1 cellular context compared by ENCODE assay signal in genomic region chr1:18182518-18183160, GRCh38.
A peak's percentile ranks its signal among the peaks of the same experiment; 100 is the strongest.
TF ChIP-seq lines count a peak whose summit lies in the region.

No MANE protein-coding gene starts in this region.

TF ChIP-seq in HEK293, 187 proteins besides CTCF, POLR2A, EP300 and RAD21 (continued from another document):
- TF ChIP-seq ZNF704 (tag by site-specific recombination; IDR thresholded peaks at IDR 0.05) = no peak
- peak; percentile 13; the same call in 1 of the 2 replicates for TF ChIP-seq GLIS2 (tag by site-specific recombination; IDR thresholded peaks at IDR 0.05)
- TF ChIP-seq ZNF324 (tag by site-specific recombination; IDR thresholded peaks at IDR 0.05) = no peak
- TF ChIP-seq OVOL3 (tag by site-specific recombination; IDR thresholded peaks at IDR 0.05) = no peak
- TF ChIP-seq ZNF155 (tag by site-specific recombination; IDR thresholded peaks at IDR 0.05) = no peak
- peak; percentile 98 for TF ChIP-seq ZNF24 (tag by site-specific recombination; IDR thresholded peaks at IDR 0.05)
- TF ChIP-seq ZBTB20 (tag by site-specific recombination; IDR thresholded peaks at IDR 0.05) = no peak
- peak; percentile 74 for TF ChIP-seq ZEB2 (tag by site-specific recombination; IDR thresholded peaks at IDR 0.05)
- peak; percentile 72 for TF ChIP-seq ZNF366 (tag by site-specific recombination; conservative IDR thresholded peaks at IDR 0.05)
- TF ChIP-seq ZFP3 (tag by site-specific recombination; IDR thresholded peaks at IDR 0.05; ENCODE audit: low read depth) = no peak
- TF ChIP-seq ZNF629 (tag by site-specific recombination; IDR thresholded peaks at IDR 0.05) = peak; percentile 84
- no peak for TF ChIP-seq KLF10 (tag by site-specific recombination; IDR thresholded peaks at IDR 0.05)
- TF ChIP-seq KLF17 (tag by site-specific recombination; IDR thresholded peaks at IDR 0.05) = 0 out of 2 replicates have a peak, but pooled peaks have one; percentile 30
- TF ChIP-seq, protein P1, sequence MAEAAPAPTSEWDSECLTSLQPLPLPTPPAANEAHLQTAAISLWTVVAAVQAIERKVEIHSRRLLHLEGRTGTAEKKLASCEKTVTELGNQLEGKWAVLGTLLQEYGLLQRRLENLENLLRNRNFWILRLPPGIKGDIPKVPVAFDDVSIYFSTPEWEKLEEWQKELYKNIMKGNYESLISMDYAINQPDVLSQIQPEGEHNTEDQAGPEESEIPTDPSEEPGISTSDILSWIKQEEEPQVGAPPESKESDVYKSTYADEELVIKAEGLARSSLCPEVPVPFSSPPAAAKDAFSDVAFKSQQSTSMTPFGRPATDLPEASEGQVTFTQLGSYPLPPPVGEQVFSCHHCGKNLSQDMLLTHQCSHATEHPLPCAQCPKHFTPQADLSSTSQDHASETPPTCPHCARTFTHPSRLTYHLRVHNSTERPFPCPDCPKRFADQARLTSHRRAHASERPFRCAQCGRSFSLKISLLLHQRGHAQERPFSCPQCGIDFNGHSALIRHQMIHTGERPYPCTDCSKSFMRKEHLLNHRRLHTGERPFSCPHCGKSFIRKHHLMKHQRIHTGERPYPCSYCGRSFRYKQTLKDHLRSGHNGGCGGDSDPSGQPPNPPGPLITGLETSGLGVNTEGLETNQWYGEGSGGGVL (tag by site-specific recombination; IDR thresholded peaks at IDR 0.05) = peak; percentile 18; the same call in 1 of the 2 replicates
- peak; percentile 63 for TF ChIP-seq ZNF692 (tag by site-specific recombination; IDR thresholded peaks at IDR 0.05)
- no peak for TF ChIP-seq ZNF571 (tag by site-specific recombination; IDR thresholded peaks at IDR 0.05)
- TF ChIP-seq ZNF76 (tag by site-specific recombination; IDR thresholded peaks at IDR 0.05; ENCODE audit: borderline replicate concordance, low read depth) = no peak
- 0 out of 2 replicates have a peak, but pooled peaks have one; percentile 39 for TF ChIP-seq OSR2 (tag by site-specific recombination; IDR thresholded peaks at IDR 0.05)
- TF ChIP-seq ZNF184 (tag by site-specific recombination; IDR thresholded peaks at IDR 0.05) = 0 out of 2 replicates have a peak, but pooled peaks have one; percentile 30
- peak; percentile 21; the same call in 1 of the 2 replicates for TF ChIP-seq INSM2 (tag by site-specific recombination; IDR thresholded peaks at IDR 0.05)
- TF ChIP-seq, protein P2, sequence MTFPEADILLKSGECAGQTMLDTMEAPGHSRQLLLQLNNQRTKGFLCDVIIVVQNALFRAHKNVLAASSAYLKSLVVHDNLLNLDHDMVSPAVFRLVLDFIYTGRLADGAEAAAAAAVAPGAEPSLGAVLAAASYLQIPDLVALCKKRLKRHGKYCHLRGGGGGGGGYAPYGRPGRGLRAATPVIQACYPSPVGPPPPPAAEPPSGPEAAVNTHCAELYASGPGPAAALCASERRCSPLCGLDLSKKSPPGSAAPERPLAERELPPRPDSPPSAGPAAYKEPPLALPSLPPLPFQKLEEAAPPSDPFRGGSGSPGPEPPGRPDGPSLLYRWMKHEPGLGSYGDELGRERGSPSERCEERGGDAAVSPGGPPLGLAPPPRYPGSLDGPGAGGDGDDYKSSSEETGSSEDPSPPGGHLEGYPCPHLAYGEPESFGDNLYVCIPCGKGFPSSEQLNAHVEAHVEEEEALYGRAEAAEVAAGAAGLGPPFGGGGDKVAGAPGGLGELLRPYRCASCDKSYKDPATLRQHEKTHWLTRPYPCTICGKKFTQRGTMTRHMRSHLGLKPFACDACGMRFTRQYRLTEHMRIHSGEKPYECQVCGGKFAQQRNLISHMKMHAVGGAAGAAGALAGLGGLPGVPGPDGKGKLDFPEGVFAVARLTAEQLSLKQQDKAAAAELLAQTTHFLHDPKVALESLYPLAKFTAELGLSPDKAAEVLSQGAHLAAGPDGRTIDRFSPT (tag by site-specific recombination; IDR thresholded peaks at IDR 0.05) = peak; percentile 77
TF ChIP-seq in HEK293: peak in this region for 19.
